8 cellular contexts compared by ENCODE assay signal in the genomic region with DNA sequence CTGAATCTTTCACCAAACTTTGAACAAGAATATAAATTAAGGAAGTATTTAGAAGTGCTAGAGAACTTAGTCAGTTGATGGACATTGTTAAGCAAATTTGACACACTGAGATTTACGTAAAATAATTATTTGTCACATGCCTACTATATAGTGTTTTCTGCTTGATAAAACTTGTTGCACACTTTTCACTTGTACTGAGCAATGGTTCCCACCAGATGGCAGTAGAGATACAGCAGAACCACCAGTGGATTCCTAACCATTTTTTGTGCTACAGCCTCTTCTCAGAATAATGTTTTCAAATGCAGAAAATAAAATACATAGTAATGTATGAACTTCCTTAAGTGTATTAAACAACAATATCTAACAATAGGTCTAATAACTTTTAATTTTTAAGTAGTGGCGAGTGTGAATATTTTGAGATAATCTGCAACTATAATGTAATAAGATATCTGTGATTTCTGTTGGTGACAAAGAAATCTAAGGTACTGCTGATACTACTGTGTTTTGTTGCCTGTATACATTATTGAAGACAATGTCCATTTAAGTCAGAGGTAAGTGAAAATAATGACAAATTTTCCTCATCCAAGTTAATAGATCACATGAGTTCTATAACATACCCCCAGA.
A peak's percentile ranks its signal among the peaks of the same experiment; 100 is the strongest.
DNase-seq lines count a peak whose midpoint lies in the region; ATAC-seq and TF ChIP-seq lines count a peak whose summit lies in the region.

No MANE protein-coding gene starts in this region.

- peak; percentile 95 for TF ChIP-seq CTCF in SK-N-SH (IDR thresholded peaks at IDR 0.05)
- TF ChIP-seq CTCF in fibroblast of the aortic adventitia (IDR thresholded peaks at IDR 0.05; ENCODE audit: insufficient read depth, low read length) = peak; percentile 96
- peak; percentile 30 to 39 (median 37) for TF ChIP-seq CTCF in prostate gland (IDR thresholded peaks at IDR 0.05)

- H3F3A ChIP-seq in SK-N-SH (replicated peaks; ENCODE audit: insufficient read depth) = peaks cover 2% of the 10 kb centered on the region

- H3K9me2 ChIP-seq in SK-N-SH = no peaks in the 10 kb centered on the region

- H3K36me3 ChIP-seq in SK-N-SH (replicated peaks in 1 of 2; ENCODE audit: control insufficient read depth in 1 of 2, insufficient read depth in 2 of 2, low read length in 1 of 2) (peaks cover 8 to 16% of the 10 kb centered on the region in 2 experiments), prostate gland (no peaks in the 10 kb centered on the region)

- H3K4me1 ChIP-seq in SK-N-SH (ENCODE audit: control insufficient read depth in 1 of 2, insufficient read depth in 2 of 2, low read depth in 1 of 2, low read length in 1 of 2) (no peaks in the 10 kb centered on the region), prostate gland (replicated peaks) (no peaks in the 10 kb centered on the region)

- no peak for TF ChIP-seq POLR2A in prostate gland (IDR thresholded peaks at IDR 0.05)

- ATAC-seq in GM18868 (IDR thresholded peaks at IDR 0.05; ENCODE audit: unreplicated experiment) = peak; percentile 89
- peak; percentile 60 for ATAC-seq in HG03280 (IDR thresholded peaks at IDR 0.05; ENCODE audit: unreplicated experiment)

- no peaks in the 10 kb centered on the region for H3K9me3 ChIP-seq in SK-N-SH
- H3K9me3 ChIP-seq in prostate gland = no peaks in the 10 kb centered on the region

- DNase-seq in DMS 273 treated with DMSO at 0.1 percent for 48 hours (lab: John Stamatoyannopoulos, UW) (peak; percentile 18), SK-N-SH (peak; percentile 50), fibroblast of the aortic adventitia (ENCODE audit: low read depth) (peak; percentile 59), prostate gland (ENCODE audit: low spot score) (no peak), middle frontal gyrus (ENCODE audit: extremely low spot score, low spot score) (no peak)
- DNase-seq in activated CD4-positive, alpha-beta T cell treated with anti-CD3 and anti-CD28 coated beads for 48 hours = no peak

- TF ChIP-seq EP300 in SK-N-SH (IDR thresholded peaks at IDR 0.05; ENCODE audit: borderline replicate concordance in 1 of 2, low read depth in 1 of 2, low read length in 1 of 2) = no peak

- no peak overlapping the region for H2AFZ ChIP-seq in SK-N-SH (ENCODE audit: low read depth)

- H3K9ac ChIP-seq in SK-N-SH = no peak overlapping the region

- CTCF ChIA-PET in SK-N-SH (lab: Yijun Ruan, JAX) = interaction anchor here (0.6 to 2.3 kb wide), 14 partner anchors 10 to 392 kb away, joined by 3 to 21 read pairs (median 4); no protein-coding TSS in a partner anchor

- 41% methylated on average over 2 of the region's 2 CpGs for WGBS in SK-N-SH (ENCODE audit: low lambda C conversion rate)
- WGBS in prostate gland = 63% methylated on average over 2 of the region's 2 CpGs

- no peaks in the 10 kb centered on the region for H3K79me2 ChIP-seq in SK-N-SH (ENCODE audit: insufficient read depth)

- H3K27me3 ChIP-seq in SK-N-SH (ENCODE audit: insufficient read depth) = no peaks in the 10 kb centered on the region
- H3K27me3 ChIP-seq in prostate gland (replicated peaks; ENCODE audit: insufficient read depth) = no peaks in the 10 kb centered on the region

- H3K27ac ChIP-seq in SK-N-SH (ENCODE audit: low read depth in 2 of 2, low read length in 1 of 2) = no peak overlapping the region
- no peak overlapping the region for H3K27ac ChIP-seq in prostate gland

- H3K4me3 ChIP-seq in SK-N-SH (ENCODE audit: low read depth in 2 of 2, low read length in 1 of 2) = no peak overlapping the region
- H3K4me3 ChIP-seq in fibroblast of the aortic adventitia (ENCODE audit: low read depth, low read length) = no peak overlapping the region
- H3K4me3 ChIP-seq in prostate gland = no peak overlapping the region

- intact Hi-C loops in prostate gland (cut with DNase I) = no loop called here

- TF ChIP-seq RAD21 in SK-N-SH (IDR thresholded peaks at IDR 0.05; ENCODE audit: low read length) = peak; percentile 67

- POLR2A ChIA-PET in SK-N-SH (lab: Yijun Ruan, JAX) = no interaction called here

- H3K4me2 ChIP-seq in SK-N-SH = no peak overlapping the region

- H4K20me1 ChIP-seq in SK-N-SH (ENCODE audit: insufficient read depth) = no peaks in the 10 kb centered on the region

TF ChIP-seq in SK-N-SH, 30 proteins besides CTCF, POLR2A, EP300 and RAD21:
- TF ChIP-seq SMC3 (IDR thresholded peaks at IDR 0.05; ENCODE audit: low read depth, low read length) (peak; percentile 51), FOXM1 (IDR thresholded peaks at IDR 0.05; ENCODE audit: low read depth) (no peak)
- TF ChIP-seq, protein P1, sequence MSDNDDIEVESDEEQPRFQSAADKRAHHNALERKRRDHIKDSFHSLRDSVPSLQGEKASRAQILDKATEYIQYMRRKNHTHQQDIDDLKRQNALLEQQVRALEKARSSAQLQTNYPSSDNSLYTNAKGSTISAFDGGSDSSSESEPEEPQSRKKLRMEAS (IDR thresholded peaks at IDR 0.05; ENCODE audit: low read depth) = no peak

Comparison
In these comparisons a context has a peak if more than half of its experiments do, and no peak if none do; other contexts are left out.
1. DNase-seq: peak in DMS 273 treated with DMSO at 0.1 percent for 48 hours (single experiment), SK-N-SH (single experiment) and fibroblast of the aortic adventitia (single experiment); none in prostate gland (single experiment), middle frontal gyrus (single experiment) and activated CD4-positive, alpha-beta T cell treated with anti-CD3 and anti-CD28 coated beads for 48 hours (single experiment).
2. CTCF ChIP-seq: peak in every context shown above with its lines; median percentile 96 in fibroblast of the aortic adventitia; 95 in SK-N-SH; 37 in prostate gland.